ENCODE assay signal across 25 cellular contexts in genomic region chr1:52028328-52028727, GRCh38. TPM values are rescaled to one million over a fixed set of nuclear protein-coding genes. Genes with fewer than 3 reads are reported as not detected.
DNase-seq lines count a peak whose midpoint lies in the region; ATAC-seq, FAIRE-seq and TF ChIP-seq lines count a peak whose summit lies in the region.
"Had no signal": no experiment of that assay in that cellular context is flagged by ENCODE, and none has a peak within 500 bp of the region (broad histone marks: within the 10 kb centered on the region; RNA-seq: fewer than 3 reads in every experiment).

No MANE protein-coding gene starts in this region.

- no peak for TF ChIP-seq RAD21 in A549 (conservative IDR thresholded peaks at IDR 0.05 in 1 of 2, IDR thresholded peaks at IDR 0.05 in 1 of 2)

- peaks cover 25% of the 10 kb centered on the region; the same call in 1 of the 2 replicates for H3K36me3 ChIP-seq in Karpas-422 (ENCODE audit: insufficient read depth, low read length)
- no peaks in the 10 kb centered on the region for H3K36me3 ChIP-seq in mucosa of stomach (ENCODE audit: control insufficient read depth, insufficient read depth, low read length)
- peaks cover 5 to 47% of the 10 kb centered on the region in 2 donors for H3K36me3 ChIP-seq in gastroesophageal sphincter
- H3K36me3 ChIP-seq in smooth muscle cell (ENCODE audit: low read depth): no peaks in the 10 kb centered on the region

- H3K27me3 ChIP-seq in Karpas-422 (ENCODE audit: low read length): no peaks in the 10 kb centered on the region
- no peaks in the 10 kb centered on the region for H3K27me3 ChIP-seq in mucosa of stomach (ENCODE audit: control insufficient read depth, insufficient read depth, low read length)
- H3K27me3 ChIP-seq in gastroesophageal sphincter: no peaks in the 10 kb centered on the region
- H3K27me3 ChIP-seq in smooth muscle cell (ENCODE audit: low read depth): no peaks in the 10 kb centered on the region
- H3K27me3 ChIP-seq: BLaER1 treated with 17β-estradiol and CSF1 and Interleukin-3, amounts not matched to agents 10 nM and 100 nM had no signal

- H3K4me1 ChIP-seq in A549: peaks cover 36% of the 10 kb centered on the region
- H3K4me1 ChIP-seq in Karpas-422 (ENCODE audit: low read length): peaks cover 46% of the 10 kb centered on the region
- peaks cover 32% of the 10 kb centered on the region for H3K4me1 ChIP-seq in mucosa of stomach (ENCODE audit: control insufficient read depth, insufficient read depth, low read length)
- peaks cover 8 to 33% (median 12%) of the 10 kb centered on the region in 3 donors for H3K4me1 ChIP-seq in gastroesophageal sphincter
- peaks cover 12% of the 10 kb centered on the region for H3K4me1 ChIP-seq in smooth muscle cell (ENCODE audit: low read depth)

- TF ChIP-seq CTCF in A549 (IDR thresholded peaks at IDR 0.05): no peak
- TF ChIP-seq CTCF in gastroesophageal sphincter (IDR thresholded peaks at IDR 0.05): no peak
- TF ChIP-seq CTCF in smooth muscle cell (IDR thresholded peaks at IDR 0.05; ENCODE audit: borderline replicate concordance, insufficient read depth, poor library complexity, severe bottlenecking): no peak

- no peaks in the 10 kb centered on the region for H3K9me2 ChIP-seq in Karpas-422 (replicated peaks; ENCODE audit: insufficient read depth, low read length)

- H3K9me3 ChIP-seq in A549: no peaks in the 10 kb centered on the region
- H3K9me3 ChIP-seq in Karpas-422 (ENCODE audit: low read length): no peaks in the 10 kb centered on the region
- H3K9me3 ChIP-seq in mucosa of stomach (ENCODE audit: control insufficient read depth, low read length): no peaks in the 10 kb centered on the region
- H3K9me3 ChIP-seq in gastroesophageal sphincter: no peaks in the 10 kb centered on the region
- H3K9me3 ChIP-seq in smooth muscle cell (replicated peaks; ENCODE audit: low read depth): no peaks in the 10 kb centered on the region
- H3K9me3 ChIP-seq: BLaER1 treated with 17β-estradiol and CSF1 and Interleukin-3, amounts not matched to agents 10 nM and 100 nM had no signal

- H4K20me1 ChIP-seq in Karpas-422 (ENCODE audit: insufficient read depth, low read depth, low read length) (peaks cover 13% of the 10 kb centered on the region; the same call in 1 of the 2 replicates), smooth muscle cell (ENCODE audit: low read depth) (peaks cover 27% of the 10 kb centered on the region)

- POLR2A ChIA-PET in A549 (lab: Yijun Ruan, JAX): no interaction called here

- CTCF ChIA-PET in A549 (lab: Yijun Ruan, JAX): interaction anchor here (1.4 kb wide), 1 partner anchor 131 kb away, joined by 6 read pairs; no protein-coding TSS in a partner anchor

- DNase-seq in A549 (ENCODE audit: low read depth in 1 of 2, low spot score in 1 of 2): no peak
- DNase-seq in Karpas-422: no peak
- DNase-seq in left colon: no peak
- no peak for DNase-seq in smooth muscle cell (lab: John Stamatoyannopoulos, UW; ENCODE audit: unreplicated experiment)
- DNase-seq in dermis blood vessel endothelial cell: no peak
- no peak for DNase-seq in stimulated activated naive CD4-positive, alpha-beta T cell treated with Interleukin-2 at 50 U/mL for 16 hours (lab: John Stamatoyannopoulos, UW)
- DNase-seq: AML-193; CD4-positive, alpha-beta T cell; HCEC 1CT; NCI-H1105; NCI-H1436 treated with DMSO at 0.1 percent for 48 hours; NCI-H1930; NCI-H2107; NCI-H524; NCI-H748 treated with DMSO at 0.1 percent for 48 hours; SIG-M5 had no signal

- H3K79me2 ChIP-seq in Karpas-422 (ENCODE audit: low read length) (peaks cover 42% of the 10 kb centered on the region), smooth muscle cell (ENCODE audit: low read depth) (peaks cover 30% of the 10 kb centered on the region)

- peak overlapping the region in 1 of 2 experiments; percentile 38; a peak in 2 of 6 replicates for H3K27ac ChIP-seq in A549
- peak overlapping the region; percentile 82 for H3K27ac ChIP-seq in Karpas-422 (ENCODE audit: low read length)
- H3K27ac ChIP-seq in gastroesophageal sphincter: no peak overlapping the region
- H3K27ac ChIP-seq in smooth muscle cell (ENCODE audit: low read depth): no peak overlapping the region
- H3K27ac ChIP-seq: BLaER1 treated with 17β-estradiol and CSF1 and Interleukin-3, amounts not matched to agents 10 nM and 100 nM; SK-N-MC had no signal

- TF ChIP-seq POLR2A in A549 (IDR thresholded peaks at IDR 0.05; ENCODE audit: low read length): no peak
- no peak for TF ChIP-seq POLR2A in gastroesophageal sphincter (IDR thresholded peaks at IDR 0.05)

- intact Hi-C loops in left colon (cut with DNase I, micrococcal nuclease): no loop called here

- TF ChIP-seq EP300 in A549 (IDR thresholded peaks at IDR 0.05) (no peak), gastroesophageal sphincter (IDR thresholded peaks at IDR 0.05) (no peak)

- H3F3A ChIP-seq in smooth muscle cell (ENCODE audit: low read depth): peaks cover 9% of the 10 kb centered on the region

- H3K4me3 ChIP-seq in A549 (no peak overlapping the region), Karpas-422 (ENCODE audit: low read length) (no peak overlapping the region), mucosa of stomach (ENCODE audit: low read length) (no peak overlapping the region), gastroesophageal sphincter (no peak overlapping the region), smooth muscle cell (no peak overlapping the region)
- H3K4me3 ChIP-seq: BLaER1 treated with 17β-estradiol and CSF1 and Interleukin-3, amounts not matched to agents 10 nM and 100 nM; SK-N-MC had no signal

- FAIRE-seq in A549 (lab: Jason Lieb, UNC): no peak
- FAIRE-seq: A204.1, D721Med, G401.6, H1, RCC 7860 had no signal

- H3K9ac ChIP-seq in Karpas-422 (ENCODE audit: low read length): peak overlapping the region; percentile 13; the same call in 1 of the 2 replicates
- peak overlapping the region; percentile 7 for H3K9ac ChIP-seq in mucosa of stomach (ENCODE audit: low read length)
- H3K9ac ChIP-seq in smooth muscle cell (ENCODE audit: low read depth): no peak overlapping the region
- H3K9ac ChIP-seq: BLaER1 treated with 17β-estradiol and CSF1 and Interleukin-3, amounts not matched to agents 10 nM and 100 nM had no signal

- WGBS in A549 (ENCODE audit: missing lambda C conversion rate): 28% methylated on average over 1 of the region's 1 CpG
- 71 to 82% methylated on average over 1 of the region's 1 CpG for WGBS in gastroesophageal sphincter (ENCODE audit: low coverage in 1 of 2), 2 donors
- WGBS in smooth muscle cell (ENCODE audit: low lambda C conversion rate): 95% methylated on average over 1 of the region's 1 CpG

- peak overlapping the region; percentile 39 for H3K4me2 ChIP-seq in A549
- peak overlapping the region; percentile 46 for H3K4me2 ChIP-seq in Karpas-422 (ENCODE audit: low read depth, low read length, poor library complexity, severe bottlenecking)
- no peak overlapping the region for H3K4me2 ChIP-seq in smooth muscle cell
- H3K4me2 ChIP-seq: BLaER1 treated with 17β-estradiol and CSF1 and Interleukin-3, amounts not matched to agents 10 nM and 100 nM had no signal

- no peak for ATAC-seq in A549
- ATAC-seq in left colon: peak; percentile 38
- no peak for ATAC-seq in gastroesophageal sphincter

- H2AFZ ChIP-seq in Karpas-422 (ENCODE audit: low read length): no peak overlapping the region
- H2AFZ ChIP-seq in smooth muscle cell (ENCODE audit: low read depth): no peak overlapping the region

RNA-seq across cellular contexts. Expression of gene KTI12, which starts 5.3 kb away (rescaled TPM):
- polyA plus RNA-seq in A549 (2011; rRNA removed): 12.0 TPM in 2 replicates
- polyA plus RNA-seq in A549 (2012; cell fraction: cytosol; rRNA removed): 16.3 and 19.5 TPM in 2 replicates
- polyA plus RNA-seq in A549 (2012; cell fraction: nucleus; rRNA removed): 20.5 and 24.6 TPM in 2 replicates
- polyA plus RNA-seq in A549 (2017; fragmentation: RNase III; extraction: RNeasy Plus Mini Kit Qiagen cat#74134 plus additional on column Dnase treatment): 9.6 to 11.8 TPM (median 10.9 TPM) in 3 replicates
- polyA minus RNA-seq in A549 (2011; rRNA and poly(A)+ RNA removed): 7.6 and 10.1 TPM in 2 replicates
- total RNA-seq in Karpas-422 (2014; rRNA removed; shearing (Covaris generic); ENCODE audit: low replicate concordance): 22.1 and 26.7 TPM in 2 replicates
- 1 to 10 TPM; 5.2 to 7.7 TPM for total RNA-seq in left colon
- 10 to 100 TPM in 1 of 4 donors, 1 to 10 TPM in 3; 7.4 to 10.3 (median 8.9) TPM for total RNA-seq in gastroesophageal sphincter
- total RNA-seq in smooth muscle cell: 7.0 and 8.1 TPM in 2 replicates
- polyA plus RNA-seq in smooth muscle cell: 11.6 and 14.2 TPM in 2 replicates
- 12.8 and 14.1 TPM in 2 replicates for total RNA-seq in dermis blood vessel endothelial cell

RNA-seq across cellular contexts. Expression of gene TXNDC12, which starts 26.7 kb away (rescaled TPM):
- polyA plus RNA-seq in A549 (2011; rRNA removed) (42.0 and 65.2 TPM in 2 replicates), A549 (2017; fragmentation: RNase III; extraction: RNeasy Plus Mini Kit Qiagen cat#74134 plus additional on column Dnase treatment) (54.3 to 61.0 TPM (median 59.7 TPM) in 3 replicates), smooth muscle cell (46.7 and 60.2 TPM in 2 replicates)
- 23.7 and 24.4 TPM in 2 replicates for polyA plus RNA-seq in A549 (2012; cell fraction: cytosol; rRNA removed)
- polyA plus RNA-seq in A549 (2012; cell fraction: nucleus; rRNA removed): 14.6 and 15.0 TPM in 2 replicates
- polyA minus RNA-seq in A549 (2011; rRNA and poly(A)+ RNA removed): 11.6 and 23.9 TPM in 2 replicates
- 39.2 and 44.2 TPM in 2 replicates for total RNA-seq in Karpas-422 (2014; rRNA removed; shearing (Covaris generic); ENCODE audit: low replicate concordance)
- total RNA-seq in left colon (10 to 100 TPM; 43.9 to 46.8 TPM), gastroesophageal sphincter (10 to 100 TPM; 16.9 to 23.0 (median 19.6) TPM), smooth muscle cell (73.0 and 83.4 TPM in 2 replicates), dermis blood vessel endothelial cell (23.0 and 37.8 TPM in 2 replicates)

RNA-seq across cellular contexts. Expression of gene BTF3L4, which starts 27.8 kb away (rescaled TPM):
- polyA plus RNA-seq in A549 (2011; rRNA removed) (47.7 and 63.8 TPM in 2 replicates), A549 (2017; fragmentation: RNase III; extraction: RNeasy Plus Mini Kit Qiagen cat#74134 plus additional on column Dnase treatment) (46.8 to 53.7 TPM (median 47.4 TPM) in 3 replicates), smooth muscle cell (67.8 and 77.0 TPM in 2 replicates)
- 11.2 and 12.1 TPM in 2 replicates for polyA plus RNA-seq in A549 (2012; cell fraction: cytosol; rRNA removed)
- 3.5 and 6.6 TPM in 2 replicates for polyA plus RNA-seq in A549 (2012; cell fraction: nucleus; rRNA removed)
- polyA minus RNA-seq in A549 (2011; rRNA and poly(A)+ RNA removed): 11.0 and 11.2 TPM in 2 replicates
- 42.6 and 78.8 TPM in 2 replicates for total RNA-seq in Karpas-422 (2014; rRNA removed; shearing (Covaris generic); ENCODE audit: low replicate concordance)
- total RNA-seq in left colon (10 to 100 TPM; 19.1 to 20.9 TPM), gastroesophageal sphincter (10 to 100 TPM; 31.4 to 64.5 (median 42.0) TPM), smooth muscle cell (95.5 and 103 TPM in 2 replicates), dermis blood vessel endothelial cell (30.7 and 43.9 TPM in 2 replicates)

RNA-seq across cellular contexts. Expression of gene RAB3B, which starts 37.8 kb away (rescaled TPM):
- polyA plus RNA-seq in A549 (2011; rRNA removed) (6.9 and 7.9 TPM in 2 replicates), A549 (2017; fragmentation: RNase III; extraction: RNeasy Plus Mini Kit Qiagen cat#74134 plus additional on column Dnase treatment) (10.9 to 15.1 TPM (median 13.6 TPM) in 3 replicates), smooth muscle cell (3.5 and 6.1 TPM in 2 replicates)
- polyA plus RNA-seq in A549 (2012; cell fraction: cytosol; rRNA removed): 1.6 and 2.2 TPM in 2 replicates
- polyA plus RNA-seq in A549 (2012; cell fraction: nucleus; rRNA removed): 1.2 and 1.9 TPM in 2 replicates
- 12.5 and 13.5 TPM in 2 replicates for polyA minus RNA-seq in A549 (2011; rRNA and poly(A)+ RNA removed)
- total RNA-seq in Karpas-422 (2014; rRNA removed; shearing (Covaris generic); ENCODE audit: low replicate concordance): not detected in 2 replicates
- total RNA-seq in left colon (1 to 10 TPM; 3.2 to 9.2 TPM), gastroesophageal sphincter (under 1 TPM; under 0.01 to 0.81 (median 0.34) TPM), smooth muscle cell (8.8 and 9.3 TPM in 2 replicates), dermis blood vessel endothelial cell (1.0 and 5.4 TPM in 2 replicates)
- total RNA-seq: CD4-positive, alpha-beta T cell had no signal
